8 cellular contexts compared by ENCODE assay signal in genomic region chr19:18373892-18374629, GRCh38. TPM values are rescaled to one million over a fixed set of nuclear protein-coding genes. Genes with fewer than 3 reads are reported as not detected.
DNase-seq lines count a peak whose midpoint lies in the region; ATAC-seq and TF ChIP-seq lines count a peak whose summit lies in the region.

No MANE protein-coding gene starts in this region.

- peaks cover 17% of the 10 kb centered on the region for H3K4me1 Mint-ChIP-seq in activated CD4-positive, alpha-beta memory T cell treated with anti-CD3 and anti-CD28 coated beads, Interleukin-2, amount 10 ng/mL, durations not matched to agents 7 days and 5 days
- peaks cover 13% of the 10 kb centered on the region for H3K4me1 Mint-ChIP-seq in stimulated activated effector memory CD8-positive, alpha-beta T cell treated with anti-CD3 and anti-CD28 coated beads, Interleukin-12 subunit alpha, Interleukin-12 subunit beta, amount 100 ng/mL, for 72 hours

- POLR2A ChIA-PET in activated CD4-positive, alpha-beta memory T cell treated with anti-CD3 and anti-CD28 coated beads, Interleukin-2, amount 10 ng/mL, durations not matched to agents 7 days and 5 days (lab: Charles Lee): interaction anchor here (1.1 kb wide), 1 partner anchor 47 kb away, joined by 5 read pairs; no protein-coding TSS in a partner anchor

- CTCF ChIA-PET in activated CD4-positive, alpha-beta memory T cell treated with anti-CD3 and anti-CD28 coated beads, Interleukin-2, amount 10 ng/mL, durations not matched to agents 7 days and 5 days (lab: Charles Lee): interaction anchor here (0.5 to 1.0 kb wide), 5 partner anchors 14 to 98 kb away, joined by 3 to 4 read pairs (median 3); no protein-coding TSS in a partner anchor

- H3K4me3 ChIP-seq in epithelial cell of proximal tubule (ENCODE audit: low read depth, low read length): no peak overlapping the region

- TF ChIP-seq CTCF in epithelial cell of proximal tubule (conservative IDR thresholded peaks at IDR 0.05; ENCODE audit: low read depth, low read length): no peak

- peak; percentile 84 for ATAC-seq in HG02885 (IDR thresholded peaks at IDR 0.05; ENCODE audit: poor library complexity, unreplicated experiment)
- peak; percentile 94 for ATAC-seq in stimulated activated effector memory CD8-positive, alpha-beta T cell treated with anti-CD3 and anti-CD28 coated beads, Interleukin-12 subunit alpha, Interleukin-12 subunit beta, amount 100 ng/mL, for 72 hours

- no peak overlapping the region for H3K4me3 Mint-ChIP-seq in activated CD4-positive, alpha-beta memory T cell treated with anti-CD3 and anti-CD28 coated beads, Interleukin-2, amount 10 ng/mL, durations not matched to agents 7 days and 5 days
- peak overlapping the region; percentile 59 for H3K4me3 Mint-ChIP-seq in stimulated activated effector memory CD8-positive, alpha-beta T cell treated with anti-CD3 and anti-CD28 coated beads, Interleukin-12 subunit alpha, Interleukin-12 subunit beta, amount 100 ng/mL, for 72 hours

- peak; percentile 55 for TF ChIP-seq POLR2A in GM15510 (IDR thresholded peaks at IDR 0.05; ENCODE audit: borderline replicate concordance, extremely low read depth, insufficient read length)

- H3K36me3 Mint-ChIP-seq in activated CD4-positive, alpha-beta memory T cell treated with anti-CD3 and anti-CD28 coated beads, Interleukin-2, amount 10 ng/mL, durations not matched to agents 7 days and 5 days (ENCODE audit: low read depth): no peaks in the 10 kb centered on the region
- H3K36me3 Mint-ChIP-seq in stimulated activated effector memory CD8-positive, alpha-beta T cell treated with anti-CD3 and anti-CD28 coated beads, Interleukin-12 subunit alpha, Interleukin-12 subunit beta, amount 100 ng/mL, for 72 hours: no peaks in the 10 kb centered on the region

- DNase-seq in 8988T: peak; percentile 85
- DNase-seq in NCI-H2171 (lab: John Stamatoyannopoulos, UW): peak; percentile 69
- DNase-seq in activated CD4-positive, alpha-beta memory T cell treated with anti-CD3 and anti-CD28 coated beads, Interleukin-2, amount 10 ng/mL, durations not matched to agents 7 days and 5 days: peak; percentile 83
- peak; percentile 86 for DNase-seq in epithelial cell of proximal tubule (ENCODE audit: low read depth)
- peak; percentile 92 for DNase-seq in mucosa of gallbladder (ENCODE audit: low spot score)
- DNase-seq in stimulated activated effector memory CD8-positive, alpha-beta T cell treated with anti-CD3 and anti-CD28 coated beads, Interleukin-12 subunit alpha, Interleukin-12 subunit beta, amount 100 ng/mL, for 72 hours (ENCODE audit: low spot score in 2 of 2): peak; percentile 41 to 84

- no peaks in the 10 kb centered on the region for H3K9me3 Mint-ChIP-seq in activated CD4-positive, alpha-beta memory T cell treated with anti-CD3 and anti-CD28 coated beads, Interleukin-2, amount 10 ng/mL, durations not matched to agents 7 days and 5 days
- no peaks in the 10 kb centered on the region for H3K9me3 Mint-ChIP-seq in stimulated activated effector memory CD8-positive, alpha-beta T cell treated with anti-CD3 and anti-CD28 coated beads, Interleukin-12 subunit alpha, Interleukin-12 subunit beta, amount 100 ng/mL, for 72 hours

- peak overlapping the region; percentile 51 for H3K27ac Mint-ChIP-seq in activated CD4-positive, alpha-beta memory T cell treated with anti-CD3 and anti-CD28 coated beads, Interleukin-2, amount 10 ng/mL, durations not matched to agents 7 days and 5 days
- H3K27ac Mint-ChIP-seq in stimulated activated effector memory CD8-positive, alpha-beta T cell treated with anti-CD3 and anti-CD28 coated beads, Interleukin-12 subunit alpha, Interleukin-12 subunit beta, amount 100 ng/mL, for 72 hours: peak overlapping the region; percentile 93

- no peaks in the 10 kb centered on the region for H3K27me3 Mint-ChIP-seq in activated CD4-positive, alpha-beta memory T cell treated with anti-CD3 and anti-CD28 coated beads, Interleukin-2, amount 10 ng/mL, durations not matched to agents 7 days and 5 days

RNA-seq across cellular contexts. Expression of gene GDF15, which starts 11.9 kb away (rescaled TPM):
- total RNA-seq in activated CD4-positive, alpha-beta memory T cell treated with anti-CD3 and anti-CD28 coated beads, Interleukin-2, amount 10 ng/mL, durations not matched to agents 7 days and 5 days: not detected
- 76.3 and 262 TPM in 2 replicates for total RNA-seq in epithelial cell of proximal tubule
- total RNA-seq in mucosa of gallbladder: 76.0 TPM

RNA-seq across cellular contexts. Expression of gene LRRC25, which starts 23.4 kb away (rescaled TPM):
- not detected for total RNA-seq in activated CD4-positive, alpha-beta memory T cell treated with anti-CD3 and anti-CD28 coated beads, Interleukin-2, amount 10 ng/mL, durations not matched to agents 7 days and 5 days
- total RNA-seq in epithelial cell of proximal tubule: 0.06 TPM in 1 of 2 replicates, not detected in the other
- total RNA-seq in mucosa of gallbladder: 7.8 TPM

RNA-seq across cellular contexts. Expression of gene PGPEP1, which starts 33.7 kb away (rescaled TPM):
- 10 to 100 TPM; 42.7 to 44.0 TPM for total RNA-seq in activated CD4-positive, alpha-beta memory T cell treated with anti-CD3 and anti-CD28 coated beads, Interleukin-2, amount 10 ng/mL, durations not matched to agents 7 days and 5 days
- 5.4 and 7.5 TPM in 2 replicates for total RNA-seq in epithelial cell of proximal tubule
- 56.6 TPM for total RNA-seq in mucosa of gallbladder

RNA-seq across cellular contexts. Expression of gene SSBP4, which starts 45.1 kb away (rescaled TPM):
- total RNA-seq in activated CD4-positive, alpha-beta memory T cell treated with anti-CD3 and anti-CD28 coated beads, Interleukin-2, amount 10 ng/mL, durations not matched to agents 7 days and 5 days: 100 to 1,000 TPM; 140 to 153 TPM
- total RNA-seq in epithelial cell of proximal tubule: 119 and 171 TPM in 2 replicates
- total RNA-seq in mucosa of gallbladder: 68.1 TPM

RNA-seq across cellular contexts. Expression of gene LSM4, which starts 51.2 kb away (rescaled TPM):
- total RNA-seq in activated CD4-positive, alpha-beta memory T cell treated with anti-CD3 and anti-CD28 coated beads, Interleukin-2, amount 10 ng/mL, durations not matched to agents 7 days and 5 days: 100 to 1,000 TPM; 180 to 186 TPM
- total RNA-seq in epithelial cell of proximal tubule (490 and 620 TPM in 2 replicates), mucosa of gallbladder (92.9 TPM)

Comparison
In these comparisons a context has a peak if more than half of its experiments do, and no peak if none do; other contexts are left out.
1. RNA of gene GDF15, which starts 11.9 kb away (total RNA-seq): 76.3 to 262 TPM in epithelial cell of proximal tubule and 76.0 TPM in mucosa of gallbladder (single experiment); not detected in activated CD4-positive, alpha-beta memory T cell treated with anti-CD3 and anti-CD28 coated beads, Interleukin-2, amount 10 ng/mL, durations not matched to agents 7 days and 5 days; every median in the first group is over 10 times any median in the second.
2. Peak in every context shown above with its lines, with median percentiles within 50 percentile points of each other: DNase-seq.